9 cellular contexts compared by ENCODE assay signal in the genomic region with DNA sequence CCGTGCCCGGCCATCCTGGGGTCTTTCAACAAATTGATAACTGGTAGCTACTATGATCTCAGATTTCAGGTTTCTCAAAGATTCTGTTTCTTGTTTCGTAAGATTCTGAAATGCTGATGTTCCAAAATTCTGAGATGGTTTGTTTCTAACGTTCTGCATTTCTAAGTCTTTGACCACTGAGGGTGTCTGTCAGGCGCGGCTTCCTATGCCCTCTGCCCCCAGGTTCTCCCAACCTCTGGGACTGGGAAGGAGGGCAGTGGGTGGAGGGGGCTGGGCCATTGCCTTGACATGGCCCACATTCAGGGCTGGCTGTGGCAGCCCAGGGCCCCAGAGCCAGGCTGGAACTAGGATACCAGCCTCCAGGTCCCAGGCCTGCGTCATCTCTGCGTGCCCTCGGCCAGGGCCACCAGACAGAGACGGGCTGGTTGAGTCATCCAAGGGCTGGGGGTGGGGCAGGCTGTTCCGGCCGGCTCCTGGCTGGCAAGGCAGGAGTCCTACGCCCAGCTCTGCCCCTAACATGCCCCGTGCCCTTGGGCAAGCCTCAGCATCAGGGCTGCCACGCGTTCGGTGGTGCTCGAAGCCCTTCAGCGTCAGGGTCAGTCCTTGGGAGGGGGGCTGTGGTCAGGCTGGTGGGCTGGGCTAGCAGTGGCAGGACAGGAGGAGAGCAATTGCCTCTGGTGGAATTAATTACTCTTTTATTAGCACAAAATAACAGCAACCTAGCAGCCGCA. TPM values are rescaled to one million over a fixed set of nuclear protein-coding genes. Genes with fewer than 3 reads are reported as not detected.
DNase-seq lines count a peak whose midpoint lies in the region; ATAC-seq, FAIRE-seq and TF ChIP-seq lines count a peak whose summit lies in the region.
"Had no signal": no experiment of that assay in that cellular context is flagged by ENCODE, and none has a peak within 500 bp of the region (broad histone marks: within the 10 kb centered on the region; RNA-seq: fewer than 3 reads in every experiment).

No MANE protein-coding gene starts in this region.

- TF ChIP-seq POLR2A in gastroesophageal sphincter (IDR thresholded peaks at IDR 0.05) = no peak

- H3K27ac ChIP-seq in gastroesophageal sphincter (peak overlapping the region; percentile 34 to 95 (median 91)), pancreas (peak overlapping the region; percentile 6 to 88 (median 68))

- H3K36me3 Mint-ChIP-seq in activated CD4-positive, alpha-beta T cell treated with anti-CD3 and anti-CD28 coated beads, Interleukin-2, amount 10 ng/mL, durations not matched to agents 24 days and 14 days (ENCODE audit: low read depth) = peaks cover 7% of the 10 kb centered on the region
- no peaks in the 10 kb centered on the region for H3K36me3 Mint-ChIP-seq in T-cell

- H3K9me3 Mint-ChIP-seq in activated CD4-positive, alpha-beta T cell treated with anti-CD3 and anti-CD28 coated beads, Interleukin-2, amount 10 ng/mL, durations not matched to agents 24 days and 14 days = no peaks in the 10 kb centered on the region
- H3K9me3 Mint-ChIP-seq in T-cell = no peaks in the 10 kb centered on the region

- peak overlapping the region; percentile 92 for H3K27ac Mint-ChIP-seq in activated CD4-positive, alpha-beta T cell treated with anti-CD3 and anti-CD28 coated beads, Interleukin-2, amount 10 ng/mL, durations not matched to agents 24 days and 14 days
- peak overlapping the region; percentile 94 to 96 for H3K27ac Mint-ChIP-seq in T-cell

- H3K4me3 Mint-ChIP-seq in activated CD4-positive, alpha-beta T cell treated with anti-CD3 and anti-CD28 coated beads, Interleukin-2, amount 10 ng/mL, durations not matched to agents 24 days and 14 days = peak overlapping the region; percentile 91
- peak overlapping the region; percentile 78 to 82 (median 81) for H3K4me3 Mint-ChIP-seq in T-cell

- TF ChIP-seq EP300 in gastroesophageal sphincter (IDR thresholded peaks at IDR 0.05) = no peak

- intact Hi-C loops in activated CD4-positive, alpha-beta T cell treated with anti-CD3 and anti-CD28 coated beads, Interleukin-2, amount 10 ng/mL, durations not matched to agents 24 days and 14 days (cut with micrococcal nuclease) = loop anchor here (1.0 kb wide), 3 partner anchors 19 to 61 kb away; a partner anchor contains a TSS
- intact Hi-C loops in pancreas (cut with DNase I) = no loop called here

- TF ChIP-seq CTCF in gastroesophageal sphincter (IDR thresholded peaks at IDR 0.05) (no peak), pancreas (IDR thresholded peaks at IDR 0.05) (no peak), D721Med (IDR thresholded peaks at IDR 0.05; ENCODE audit: insufficient read depth, missing control alignments) (no peak)

- CTCF ChIA-PET in T-cell (lab: Charles Lee) = no interaction called here

- 85% methylated on average over 6 of the region's 20 CpGs; no CpG with 5 or more reads in 1 of the 2 donors for WGBS in gastroesophageal sphincter (ENCODE audit: low coverage in 1 of 2), 2 donors
- 85 to 86% methylated on average over 20 of the region's 20 CpGs for whole genome bisulfite sequencing in pancreas, 2 donors

- ATAC-seq in T-cell (replicated peaks in 1 of 4) (no peak), gastroesophageal sphincter (peak; percentile 56), pancreas (peak; percentile 5 to 40 (median 16)), HG02970 (IDR thresholded peaks at IDR 0.05; ENCODE audit: low FRiP score, unreplicated experiment) (no peak)

- H3K4me3 ChIP-seq in gastroesophageal sphincter (peak overlapping the region; percentile 44 to 61), pancreas (peak overlapping the region in 3 of 4 donors; percentile 13 to 68 (median 56))

- H3K9me3 ChIP-seq in gastroesophageal sphincter = no peaks in the 10 kb centered on the region
- no peaks in the 10 kb centered on the region for H3K9me3 ChIP-seq in pancreas

- POLR2A ChIA-PET in T-cell (lab: Charles Lee) = no interaction called here

- H3K4me1 Mint-ChIP-seq in activated CD4-positive, alpha-beta T cell treated with anti-CD3 and anti-CD28 coated beads, Interleukin-2, amount 10 ng/mL, durations not matched to agents 24 days and 14 days = peaks cover 19% of the 10 kb centered on the region
- peaks cover 33 to 45% (median 36%) of the 10 kb centered on the region in 3 donors for H3K4me1 Mint-ChIP-seq in T-cell

- no peaks in the 10 kb centered on the region for H3K27me3 ChIP-seq in gastroesophageal sphincter
- H3K27me3 ChIP-seq in pancreas = no peaks in the 10 kb centered on the region

- FAIRE-seq in pancreas (lab: Jason Lieb, UNC) (no peak), D721Med (lab: Jason Lieb, UNC) (no peak)
- FAIRE-seq: G401.6 had no signal

- peaks cover 0 to 52% (median 19%) of the 10 kb centered on the region in 3 donors for H3K4me1 ChIP-seq in gastroesophageal sphincter
- peaks cover 0 to 23% (median 6%) of the 10 kb centered on the region in 3 donors for H3K4me1 ChIP-seq in pancreas

- no peaks in the 10 kb centered on the region for H3K27me3 Mint-ChIP-seq in activated CD4-positive, alpha-beta T cell treated with anti-CD3 and anti-CD28 coated beads, Interleukin-2, amount 10 ng/mL, durations not matched to agents 24 days and 14 days
- no peaks in the 10 kb centered on the region for H3K27me3 Mint-ChIP-seq in T-cell

- DNase-seq in activated CD4-positive, alpha-beta T cell treated with anti-CD3 and anti-CD28 coated beads, Interleukin-2, amount 10 ng/mL, durations not matched to agents 24 days and 14 days = no peak
- DNase-seq in activated CD4-positive, alpha-beta T cell treated with anti-CD3 and anti-CD28 coated beads for 4 hours = no peak
- DNase-seq in T-cell (peak in 1 of 34 experiments; percentile 9), pancreas (peak in 5 of 6 donors; percentile 64 to 87 (median 70)), D721Med (ENCODE audit: insufficient read length, low spot score) (no peak)
- DNase-seq in activated CD4-positive, CD25-positive, alpha-beta regulatory T cell treated with anti-CD3 and anti-CD28 coated beads, Interleukin-2, amount 50 U/mL, for 72 hours = no peak

- H3K36me3 ChIP-seq in gastroesophageal sphincter = peaks cover 0 to 4% of the 10 kb centered on the region in 2 donors
- no peaks in the 10 kb centered on the region for H3K36me3 ChIP-seq in pancreas

RNA-seq across cellular contexts. Expression of a gene that starts 5.2 kb away (rescaled TPM):
- 56.8 and 58.3 TPM in 2 replicates for total RNA-seq in activated CD4-positive, alpha-beta T cell treated with anti-CD3 and anti-CD28 coated beads, Interleukin-2, amount 10 ng/mL, durations not matched to agents 24 days and 14 days
- 100 to 1,000 TPM in 3 of 5 donors, 10 to 100 TPM in 2; 59.9 to 113 (median 106) TPM for total RNA-seq in T-cell
- 10 to 100 TPM; 22.2 to 35.2 (median 32.5) TPM for total RNA-seq in gastroesophageal sphincter
- total RNA-seq in pancreas = 10 to 100 TPM; 45.1 to 72.1 (median 52.4) TPM
- polyA plus RNA-seq in pancreas = 10 to 100 TPM; 90.1 to 93.4 TPM

RNA-seq across cellular contexts. Expression of a gene that starts 8.7 kb away (rescaled TPM):
- 0.66 and 0.68 TPM in 2 replicates for total RNA-seq in activated CD4-positive, alpha-beta T cell treated with anti-CD3 and anti-CD28 coated beads, Interleukin-2, amount 10 ng/mL, durations not matched to agents 24 days and 14 days
- total RNA-seq in T-cell (10 to 100 TPM in 2 of 5 donors, 1 to 10 TPM in 3; 3.5 to 16.0 (median 5.6) TPM), gastroesophageal sphincter (1 to 10 TPM in 1 of 4 donors, under 1 TPM in 3; 0.13 to 2.4 (median 0.77) TPM), pancreas (1 to 10 TPM in 2 of 6 donors, under 1 TPM in 3, not detected in 1; 0.58 to 1.5 (median 0.88) TPM)
- polyA plus RNA-seq in pancreas = 1 to 10 TPM in 1 of 2 donors, under 1 TPM in 1; 0.99 to 1.2 TPM

RNA-seq across cellular contexts. Expression of a gene that starts 11.3 kb away (rescaled TPM):
- total RNA-seq in activated CD4-positive, alpha-beta T cell treated with anti-CD3 and anti-CD28 coated beads, Interleukin-2, amount 10 ng/mL, durations not matched to agents 24 days and 14 days = not detected in 2 replicates
- under 1 TPM in 1 of 5 donors, not detected in 4; 0.19 TPM for total RNA-seq in T-cell
- total RNA-seq in gastroesophageal sphincter = not detected
- not detected for total RNA-seq in pancreas
- not detected for polyA plus RNA-seq in pancreas

RNA-seq across cellular contexts. Expression of a gene that starts 19.0 kb away (rescaled TPM):
- 186 and 189 TPM in 2 replicates for total RNA-seq in activated CD4-positive, alpha-beta T cell treated with anti-CD3 and anti-CD28 coated beads, Interleukin-2, amount 10 ng/mL, durations not matched to agents 24 days and 14 days
- 100 to 1,000 TPM; 114 to 168 (median 154) TPM for total RNA-seq in T-cell
- 10 to 100 TPM; 65.4 to 87.5 (median 78.1) TPM for total RNA-seq in gastroesophageal sphincter
- 10 to 100 TPM; 20.2 to 33.3 (median 23.6) TPM for total RNA-seq in pancreas
- 10 to 100 TPM; 45.1 to 45.8 TPM for polyA plus RNA-seq in pancreas

RNA-seq across cellular contexts. Expression of a gene that starts 20.6 kb away (rescaled TPM):
- total RNA-seq in activated CD4-positive, alpha-beta T cell treated with anti-CD3 and anti-CD28 coated beads, Interleukin-2, amount 10 ng/mL, durations not matched to agents 24 days and 14 days = 251 and 259 TPM in 2 replicates
- total RNA-seq in T-cell (10 to 100 TPM; 23.0 to 39.4 (median 30.4) TPM), gastroesophageal sphincter (10 to 100 TPM; 48.3 to 82.4 (median 67.6) TPM), pancreas (10 to 100 TPM; 40.3 to 56.3 (median 47.7) TPM)
- polyA plus RNA-seq in pancreas = 10 to 100 TPM; 53.0 to 66.4 TPM

Comparison
In these comparisons a context has a peak if more than half of its experiments do, and no peak if none do; other contexts are left out.
1. DNase-seq: peak in pancreas (5 of 6); none in activated CD4-positive, alpha-beta T cell treated with anti-CD3 and anti-CD28 coated beads, Interleukin-2, amount 10 ng/mL, durations not matched to agents 24 days and 14 days (single experiment), activated CD4-positive, alpha-beta T cell treated with anti-CD3 and anti-CD28 coated beads for 4 hours (0 of 2), activated CD4-positive, CD25-positive, alpha-beta regulatory T cell treated with anti-CD3 and anti-CD28 coated beads, Interleukin-2, amount 50 U/mL, for 72 hours (single experiment) and D721Med (single experiment).
2. ATAC-seq: peak in gastroesophageal sphincter (single experiment) and pancreas (4 of 4); none in T-cell (0 of 4) and HG02970 (single experiment).